Comparison of ENCODE assay signal across 8 cellular contexts in the genomic region with DNA sequence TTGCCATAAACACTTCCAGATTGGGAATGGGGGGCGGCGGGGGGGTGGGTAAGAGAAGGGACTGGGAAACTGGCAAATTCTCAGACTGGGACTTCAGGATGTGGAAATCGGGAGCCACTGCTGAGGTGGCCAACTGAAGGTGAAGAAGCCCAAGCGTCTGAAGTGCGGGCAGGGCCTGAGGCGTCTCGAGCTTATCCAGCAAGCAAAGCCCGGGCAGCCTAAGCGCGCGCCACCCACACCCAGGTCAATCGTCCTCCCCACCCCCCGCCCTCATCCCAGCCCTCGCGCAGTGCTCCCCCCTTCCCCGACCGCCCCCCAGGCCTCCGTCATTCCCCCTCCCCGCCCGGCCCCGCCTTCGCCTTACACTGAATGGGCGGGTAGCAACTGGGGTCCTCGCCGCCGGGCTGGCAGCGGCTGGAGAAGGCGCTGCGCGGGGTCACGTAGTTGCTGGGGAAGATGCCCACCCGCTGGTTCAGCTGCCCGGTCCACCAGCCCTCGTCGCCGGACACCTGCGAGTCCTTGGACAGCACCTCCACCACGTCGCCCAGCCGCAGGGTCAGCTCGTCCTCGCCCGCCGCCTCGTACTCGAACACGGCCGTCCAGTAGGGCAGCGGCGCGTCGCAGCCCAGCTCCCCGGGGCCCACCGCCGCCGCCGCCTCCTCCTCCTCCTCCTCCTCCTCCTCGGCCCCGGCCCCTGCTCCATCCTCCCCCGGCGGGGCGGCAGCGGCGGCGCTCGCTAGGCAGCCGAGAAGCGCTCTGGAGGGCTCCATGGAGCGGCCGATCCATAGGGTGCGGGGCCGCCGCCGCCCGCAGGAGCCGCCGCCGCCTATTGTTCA. TPM values are rescaled to one million over a fixed set of nuclear protein-coding genes. Genes with fewer than 3 reads are reported as not detected.
DNase-seq lines count a peak whose midpoint lies in the region; ATAC-seq and TF ChIP-seq lines count a peak whose summit lies in the region.

No MANE protein-coding gene starts in this region.

- no peak for TF ChIP-seq CTCF in CD4-positive, alpha-beta T cell (IDR thresholded peaks at IDR 0.05)
- TF ChIP-seq CTCF in WTC11 (IDR thresholded peaks at IDR 0.05): no peak
- no peak for TF ChIP-seq CTCF in colonic mucosa (IDR thresholded peaks at IDR 0.05)
- TF ChIP-seq CTCF in stomach (IDR thresholded peaks at IDR 0.05): no peak

- no peak overlapping the region for H3K27ac ChIP-seq in CD4-positive, alpha-beta T cell (ENCODE audit: low read depth, low read length)
- peak overlapping the region; percentile 65 for H3K27ac ChIP-seq in HUES48 (ENCODE audit: low read depth, low read length)
- H3K27ac ChIP-seq in colonic mucosa: peak overlapping the region; percentile 84
- H3K27ac ChIP-seq in mesodermal cell (ENCODE audit: low read depth, low read length, severe bottlenecking): no peak overlapping the region
- peak overlapping the region; percentile 82 to 94 (median 84) for H3K27ac ChIP-seq in stomach

- no peaks in the 10 kb centered on the region for H3K27me3 Mint-ChIP-seq in CD4-positive, alpha-beta T cell
- no peaks in the 10 kb centered on the region for H3K27me3 Mint-ChIP-seq in WTC11 (ENCODE audit: low read depth)

- peaks cover 24% of the 10 kb centered on the region for H3K4me1 ChIP-seq in HUES48 (ENCODE audit: control insufficient read depth, insufficient read depth, low read length)
- no peaks in the 10 kb centered on the region for H3K4me1 ChIP-seq in colonic mucosa
- no peaks in the 10 kb centered on the region for H3K4me1 ChIP-seq in mesodermal cell (ENCODE audit: control insufficient read depth, insufficient read depth, low read length, poor library complexity, severe bottlenecking)
- peaks cover 0 to 32% (median 27%) of the 10 kb centered on the region in 4 donors for H3K4me1 ChIP-seq in stomach

- H3K9me3 ChIP-seq in CD4-positive, alpha-beta T cell (ENCODE audit: control insufficient read depth, low read length): no peaks in the 10 kb centered on the region
- H3K9me3 ChIP-seq in HUES48 (ENCODE audit: control insufficient read depth, insufficient read depth, low read length) (no peaks in the 10 kb centered on the region), colonic mucosa (no peaks in the 10 kb centered on the region), mesodermal cell (ENCODE audit: control insufficient read depth, low read length) (no peaks in the 10 kb centered on the region), stomach (no peaks in the 10 kb centered on the region)

- peak overlapping the region; percentile 30 for H3K27ac Mint-ChIP-seq in CD4-positive, alpha-beta T cell
- no peak overlapping the region for H3K27ac Mint-ChIP-seq in WTC11

- ATAC-seq in CD4-positive, alpha-beta T cell (ENCODE audit: poor library complexity): peak; percentile 6
- ATAC-seq in GM21447 (IDR thresholded peaks at IDR 0.05; ENCODE audit: unreplicated experiment) (peak; percentile 18), WTC11 (peak; percentile 1; the same call in 1 of the 2 replicates)

- H3K4me3 Mint-ChIP-seq in CD4-positive, alpha-beta T cell: peak overlapping the region; percentile 89
- H3K4me3 Mint-ChIP-seq in WTC11: peak overlapping the region; percentile 92

- peaks cover 10% of the 10 kb centered on the region for H3K4me1 Mint-ChIP-seq in CD4-positive, alpha-beta T cell (ENCODE audit: low read depth)
- H3K4me1 Mint-ChIP-seq in WTC11: peaks cover 20% of the 10 kb centered on the region

- H3K9me3 Mint-ChIP-seq in CD4-positive, alpha-beta T cell: no peaks in the 10 kb centered on the region
- no peaks in the 10 kb centered on the region for H3K9me3 Mint-ChIP-seq in WTC11

- POLR2A ChIA-PET in CD4-positive, alpha-beta T cell (lab: Charles Lee): interaction anchor here (0.8 to 2.6 kb wide), 21 partner anchors 9 to 1411 kb away, joined by 3 to 17 read pairs (median 4); a partner anchor contains a TSS
- POLR2A ChIA-PET in WTC11 (lab: Charles Lee): interaction anchor here (0.6 to 2.8 kb wide), 6 partner anchors 14 to 723 kb away, joined by 3 to 25 read pairs (median 3); no protein-coding TSS in a partner anchor

- no peak for TF ChIP-seq POLR2A in stomach (IDR thresholded peaks at IDR 0.05)

- DNase-seq in CD4-positive, alpha-beta T cell: peak in 8 of 10 experiments; percentile 6 to 49 (median 30)
- DNase-seq in WTC11 (ENCODE audit: low spot score) (peak; percentile 65), colonic mucosa (peak; percentile 68), stomach (peak; percentile 39), DMS153 (lab: John Stamatoyannopoulos, UW) (no peak)

- H3K9ac ChIP-seq in HUES48 (ENCODE audit: low read depth, low read length): peak overlapping the region; percentile 25; the same call in 1 of the 2 replicates
- H3K9ac ChIP-seq in colonic mucosa (ENCODE audit: low read depth in 2 of 2, low read length in 2 of 2): peak overlapping the region; percentile 61 to 77

- CTCF ChIA-PET in CD4-positive, alpha-beta T cell (lab: Charles Lee): interaction anchor here (0.8 to 3.2 kb wide), 8 partner anchors 9 to 190 kb away, joined by 3 to 21 read pairs (median 7); a partner anchor contains a TSS
- CTCF ChIA-PET in WTC11 (lab: Charles Lee): interaction anchor here (0.6 to 3.1 kb wide), 14 partner anchors 11 to 945 kb away, joined by 3 to 85 read pairs (median 4); a partner anchor contains a TSS

- 0 to 1% methylated on average over 14 to 44 of the region's 78 CpGs for whole genome bisulfite sequencing in mesodermal cell (ENCODE audit: insufficient coverage in 2 of 2), 2 experiments
- WGBS in stomach, 5 donors: 0 to 3% (median 1%) methylated on average over 14 to 78 of the region's 78 CpGs

- peaks cover 7% of the 10 kb centered on the region for H3K36me3 Mint-ChIP-seq in CD4-positive, alpha-beta T cell (ENCODE audit: low read depth)
- peaks cover 9% of the 10 kb centered on the region for H3K36me3 Mint-ChIP-seq in WTC11

- intact Hi-C loops in CD4-positive, alpha-beta T cell (cut with DNase I, micrococcal nuclease): loop anchor here (5.0 to 10.0 kb wide), 2 partner anchors 164 to 514 kb away; a partner anchor contains a TSS
- intact Hi-C loops in colonic mucosa (cut with DNase I) (no loop called here), stomach (cut with DNase I; ENCODE audit: low total_unique reads) (no loop called here)

- no peak for TF ChIP-seq EP300 in stomach (IDR thresholded peaks at IDR 0.05)

- no peaks in the 10 kb centered on the region for H3K27me3 ChIP-seq in CD4-positive, alpha-beta T cell (ENCODE audit: control insufficient read depth, insufficient read depth, low read length)
- H3K27me3 ChIP-seq in HUES48 (ENCODE audit: control insufficient read depth, insufficient read depth, low read length): no peaks in the 10 kb centered on the region
- no peaks in the 10 kb centered on the region for H3K27me3 ChIP-seq in colonic mucosa
- peaks cover 0 to 32% (median 7%) of the 10 kb centered on the region in 3 donors for H3K27me3 ChIP-seq in stomach

- H3K4me3 ChIP-seq in HUES48 (ENCODE audit: low read depth, low read length) (peak overlapping the region; percentile 87), colonic mucosa (peak overlapping the region; percentile 85), mesodermal cell (ENCODE audit: extremely low read depth, insufficient read depth, low read length, poor library complexity, severe bottlenecking) (peak overlapping the region; percentile 69), stomach (peak overlapping the region; percentile 57 to 91 (median 70))

- H3K36me3 ChIP-seq in HUES48 (ENCODE audit: control insufficient read depth, insufficient read depth, low read length) (no peaks in the 10 kb centered on the region), colonic mucosa (no peaks in the 10 kb centered on the region), mesodermal cell (ENCODE audit: control insufficient read depth, insufficient read depth, low read length) (no peaks in the 10 kb centered on the region), stomach (no peaks in the 10 kb centered on the region)

TF ChIP-seq in WTC11, 78 proteins besides CTCF, POLR2A, EP300 and RAD21 (continues in another document):
- TF ChIP-seq, protein P1, sequence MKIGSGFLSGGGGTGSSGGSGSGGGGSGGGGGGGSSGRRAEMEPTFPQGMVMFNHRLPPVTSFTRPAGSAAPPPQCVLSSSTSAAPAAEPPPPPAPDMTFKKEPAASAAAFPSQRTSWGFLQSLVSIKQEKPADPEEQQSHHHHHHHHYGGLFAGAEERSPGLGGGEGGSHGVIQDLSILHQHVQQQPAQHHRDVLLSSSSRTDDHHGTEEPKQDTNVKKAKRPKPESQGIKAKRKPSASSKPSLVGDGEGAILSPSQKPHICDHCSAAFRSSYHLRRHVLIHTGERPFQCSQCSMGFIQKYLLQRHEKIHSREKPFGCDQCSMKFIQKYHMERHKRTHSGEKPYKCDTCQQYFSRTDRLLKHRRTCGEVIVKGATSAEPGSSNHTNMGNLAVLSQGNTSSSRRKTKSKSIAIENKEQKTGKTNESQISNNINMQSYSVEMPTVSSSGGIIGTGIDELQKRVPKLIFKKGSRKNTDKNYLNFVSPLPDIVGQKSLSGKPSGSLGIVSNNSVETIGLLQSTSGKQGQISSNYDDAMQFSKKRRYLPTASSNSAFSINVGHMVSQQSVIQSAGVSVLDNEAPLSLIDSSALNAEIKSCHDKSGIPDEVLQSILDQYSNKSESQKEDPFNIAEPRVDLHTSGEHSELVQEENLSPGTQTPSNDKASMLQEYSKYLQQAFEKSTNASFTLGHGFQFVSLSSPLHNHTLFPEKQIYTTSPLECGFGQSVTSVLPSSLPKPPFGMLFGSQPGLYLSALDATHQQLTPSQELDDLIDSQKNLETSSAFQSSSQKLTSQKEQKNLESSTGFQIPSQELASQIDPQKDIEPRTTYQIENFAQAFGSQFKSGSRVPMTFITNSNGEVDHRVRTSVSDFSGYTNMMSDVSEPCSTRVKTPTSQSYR (CRISPR knock-in tag; IDR thresholded peaks at IDR 0.05): no peak
- 0 out of 2 replicates have a peak, but pooled peaks have one; percentile 35 for TF ChIP-seq CBFB (CRISPR knock-in tag; IDR thresholded peaks at IDR 0.05; ENCODE audit: low read depth)
- no peak for TF ChIP-seq ETV6 (CRISPR knock-in tag; IDR thresholded peaks at IDR 0.05)
- TF ChIP-seq, protein P2, sequence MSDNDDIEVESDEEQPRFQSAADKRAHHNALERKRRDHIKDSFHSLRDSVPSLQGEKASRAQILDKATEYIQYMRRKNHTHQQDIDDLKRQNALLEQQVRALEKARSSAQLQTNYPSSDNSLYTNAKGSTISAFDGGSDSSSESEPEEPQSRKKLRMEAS (CRISPR knock-in tag; IDR thresholded peaks at IDR 0.05): peak; percentile 14; the same call in 1 of the 2 replicates
- TF ChIP-seq, protein P3, sequence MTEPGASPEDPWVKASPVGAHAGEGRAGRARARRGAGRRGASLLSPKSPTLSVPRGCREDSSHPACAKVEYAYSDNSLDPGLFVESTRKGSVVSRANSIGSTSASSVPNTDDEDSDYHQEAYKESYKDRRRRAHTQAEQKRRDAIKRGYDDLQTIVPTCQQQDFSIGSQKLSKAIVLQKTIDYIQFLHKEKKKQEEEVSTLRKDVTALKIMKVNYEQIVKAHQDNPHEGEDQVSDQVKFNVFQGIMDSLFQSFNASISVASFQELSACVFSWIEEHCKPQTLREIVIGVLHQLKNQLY (CRISPR knock-in tag; IDR thresholded peaks at IDR 0.05): no peak

RNA-seq across cellular contexts. Expression of a gene that starts 0.7 kb away (rescaled TPM):
- 1 to 10 TPM; 5.9 to 6.3 TPM for total RNA-seq in CD4-positive, alpha-beta T cell
- 28.0 to 29.6 TPM (median 29.4 TPM) in 3 replicates for total RNA-seq in WTC11 (2021)
- total RNA-seq in colonic mucosa: 10 to 100 TPM; 10.6 to 13.0 TPM
- 2.9 TPM for polyA plus RNA-seq in mesodermal cell (2013, experiment 1 of 2)
- polyA plus RNA-seq in mesodermal cell (2013, experiment 2 of 2): 1.7 TPM
- 10 to 100 TPM in 1 of 5 donors, 1 to 10 TPM in 4; 7.0 to 11.0 (median 8.5) TPM for total RNA-seq in stomach
- 1 to 10 TPM in 2 of 3 donors, under 1 TPM in 1; 0.46 to 1.7 (median 1.1) TPM for polyA plus RNA-seq in stomach

Comparison
In these comparisons a context has a peak if more than half of its experiments do, and no peak if none do; other contexts are left out.
1. H3K27ac ChIP-seq: peak in HUES48 (single experiment), colonic mucosa (single experiment) and stomach (5 of 5); none in CD4-positive, alpha-beta T cell (single experiment) and mesodermal cell (single experiment).
2. intact Hi-C loops: an anchor here in CD4-positive, alpha-beta T cell (5.0 to 10.0 kb wide); none called in colonic mucosa and stomach.
3. Peak in every context shown above with its lines, with median percentiles within 50 percentile points of each other: ATAC-seq and H3K4me3 ChIP-seq.